In the genomic region with DNA sequence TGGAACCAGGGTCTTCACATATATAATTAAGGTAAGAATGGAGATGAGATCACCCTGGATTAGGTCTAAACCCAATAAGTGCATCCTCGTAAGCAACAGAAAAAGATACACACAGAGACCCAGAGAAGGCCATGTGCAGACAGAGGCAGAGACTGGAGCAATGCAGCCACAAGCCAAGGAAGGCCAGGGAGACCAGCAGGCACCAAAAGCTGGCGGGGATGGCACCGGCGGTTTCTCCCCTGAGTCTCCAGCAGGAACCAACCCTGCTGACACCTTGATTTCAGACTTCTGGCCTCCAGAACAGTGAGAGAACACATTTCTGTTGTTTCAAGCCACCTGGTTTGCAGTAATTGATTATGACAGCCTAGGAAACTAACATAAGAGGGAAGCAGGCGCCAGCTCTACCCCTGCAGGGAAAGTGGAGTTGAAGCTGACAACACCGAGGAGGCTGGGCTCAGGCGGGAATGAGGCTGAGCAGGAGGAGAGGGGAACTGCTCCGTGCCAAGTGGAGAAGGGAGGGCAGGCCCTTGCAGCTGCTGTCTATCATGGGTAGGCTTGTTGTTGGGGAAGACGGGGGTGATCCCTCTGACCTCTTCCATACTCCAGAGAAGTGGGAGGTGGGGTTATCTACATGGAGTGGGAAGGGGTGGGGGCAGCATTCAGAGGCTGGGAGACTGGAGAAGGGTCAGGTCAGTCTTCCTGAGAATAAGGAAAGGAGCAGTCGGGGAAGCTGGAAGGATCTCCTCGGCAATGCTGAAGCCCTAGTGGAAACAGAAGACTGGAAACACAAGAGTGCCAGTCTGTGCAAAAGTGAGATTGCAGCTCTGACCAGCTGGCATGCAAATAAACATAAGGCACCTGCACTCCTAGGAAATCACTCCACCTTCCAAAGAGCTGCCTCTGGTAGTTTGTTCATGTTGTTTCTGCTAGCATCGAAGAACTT, we compare ENCODE assay signal across 10 cellular contexts.
DNase-seq lines count a peak whose midpoint lies in the region; ATAC-seq and TF ChIP-seq lines count a peak whose summit lies in the region.
"Had no signal": no experiment of that assay in that cellular context is flagged by ENCODE, and none has a peak within 500 bp of the region (broad histone marks: within the 10 kb centered on the region; RNA-seq: fewer than 3 reads in every experiment).

No MANE protein-coding gene starts in this region.

- H3K27ac Mint-ChIP-seq in mesothelial cell of epicardium, result peak overlapping the region; percentile 45

- H3K4me3 Mint-ChIP-seq in mesothelial cell of epicardium, result no peak overlapping the region

- no peak overlapping the region for H3K27ac ChIP-seq in RWPE2 (ENCODE audit: poor library complexity, severe bottlenecking)
- H3K27ac ChIP-seq: SJSA1 had no signal

- no peaks in the 10 kb centered on the region for H3K27me3 ChIP-seq in RWPE2 (ENCODE audit: insufficient read depth, poor library complexity, severe bottlenecking)

- no peak overlapping the region for H3K4me3 ChIP-seq in RWPE2 (ENCODE audit: severe bottlenecking)
- H3K4me3 ChIP-seq: SJSA1 had no signal

- H3K4me1 ChIP-seq in RWPE2 (ENCODE audit: insufficient read depth, poor library complexity, severe bottlenecking), result no peaks in the 10 kb centered on the region

- H3K4me1 Mint-ChIP-seq in mesothelial cell of epicardium, result peaks cover 29% of the 10 kb centered on the region

- H3K36me3 Mint-ChIP-seq in mesothelial cell of epicardium, result peaks cover 19% of the 10 kb centered on the region

- no peaks in the 10 kb centered on the region for H3K36me3 ChIP-seq in RWPE2 (ENCODE audit: low read depth)
- H3K36me3 ChIP-seq: SJSA1 had no signal

- ATAC-seq in RWPE2 (ENCODE audit: low read depth) (peak; percentile 30), GM21717 (IDR thresholded peaks at IDR 0.05; ENCODE audit: unreplicated experiment) (no peak), HG02798 (IDR thresholded peaks at IDR 0.05; ENCODE audit: poor library complexity, unreplicated experiment) (no peak), GM21825 (IDR thresholded peaks at IDR 0.05; ENCODE audit: unreplicated experiment) (no peak)

- no peak for TF ChIP-seq CTCF in RWPE2 (IDR thresholded peaks at IDR 0.05; ENCODE audit: poor library complexity, severe bottlenecking)
- TF ChIP-seq CTCF in mesothelial cell of epicardium (IDR thresholded peaks at IDR 0.05; ENCODE audit: unreplicated experiment), result no peak

- H3K9me3 Mint-ChIP-seq in mesothelial cell of epicardium, result no peaks in the 10 kb centered on the region

- H3K27me3 Mint-ChIP-seq in mesothelial cell of epicardium (ENCODE audit: low read depth), result no peaks in the 10 kb centered on the region

- no peaks in the 10 kb centered on the region for H3K9me3 ChIP-seq in RWPE2 (ENCODE audit: severe bottlenecking)

- DNase-seq in DMS 273 (lab: John Stamatoyannopoulos, UW; ENCODE audit: unreplicated experiment), result peak; percentile 82
- DNase-seq in NCI-H1092 (lab: John Stamatoyannopoulos, UW), result peak; percentile 34
- DNase-seq in RWPE2 (ENCODE audit: low spot score), result peak; percentile 72
- DNase-seq in mesothelial cell of epicardium (ENCODE audit: low spot score in 2 of 2, unreplicated experiment in 2 of 2), result no peak
- no peak for DNase-seq in stimulated activated CD4-positive, alpha-beta T cell treated with anti-CD3 and anti-CD28 coated beads, Interleukin-1b, Interleukin-23, amount 100 ng/mL, for 48 hours
- DNase-seq: glutamatergic neuron had no signal

Comparison
In these comparisons a context has a peak if more than half of its experiments do, and no peak if none do; other contexts are left out.
1. DNase-seq: peak in DMS 273 (single experiment), NCI-H1092 (single experiment) and RWPE2 (single experiment); none in mesothelial cell of epicardium (0 of 2) and stimulated activated CD4-positive, alpha-beta T cell treated with anti-CD3 and anti-CD28 coated beads, Interleukin-1b, Interleukin-23, amount 100 ng/mL, for 48 hours (single experiment).